In genomic region chr4:133151681-133152329, GRCh38 we compare ENCODE assay signal across 10 cellular contexts. TPM values are rescaled to one million over a fixed set of nuclear protein-coding genes. Genes with fewer than 3 reads are reported as not detected.
DNase-seq lines count a peak whose midpoint lies in the region; ATAC-seq, FAIRE-seq and TF ChIP-seq lines count a peak whose summit lies in the region.
"Had no signal": no experiment of that assay in that cellular context is flagged by ENCODE, and none has a peak within 500 bp of the region (broad histone marks: within the 10 kb centered on the region; RNA-seq: fewer than 3 reads in every experiment).

No MANE protein-coding gene starts in this region.

- H3K14ac ChIP-seq in neuronal stem cell (ENCODE audit: low read length) = no peak overlapping the region

- WGBS in neuronal stem cell (ENCODE audit: extremely low coverage in 2 of 2, insufficient read length in 2 of 2, insufficient replicate concordance in 1 of 2), 2 donors = no CpG with 5 or more reads among the region's 63 CpGs

- H3K4me1 ChIP-seq in HUES48 (ENCODE audit: control insufficient read depth, insufficient read depth, low read length) (peaks cover 41% of the 10 kb centered on the region), endothelial cell of umbilical vein (ENCODE audit: control insufficient read depth, extremely low read depth, insufficient read depth, low read length) (peaks cover 36% of the 10 kb centered on the region), neuronal stem cell (ENCODE audit: control insufficient read depth in 2 of 2, insufficient read depth in 1 of 2, low read depth in 1 of 2, low read length in 2 of 2) (peaks cover 3 to 11% of the 10 kb centered on the region in 2 donors)

- CTCF ChIA-PET in endothelial cell of umbilical vein (lab: Charles Lee) = interaction anchor here (0.6 to 3.8 kb wide), 9 partner anchors 10 to 1755 kb away, joined by 3 to 43 read pairs (median 4); no protein-coding TSS in a partner anchor

- peak overlapping the region; percentile 87 for H3K23ac ChIP-seq in neuronal stem cell (ENCODE audit: low read depth, low read length, poor library complexity)

- H4K8ac ChIP-seq in neuronal stem cell (ENCODE audit: low read depth, low read length) = no peak overlapping the region

- H3K9me3 ChIP-seq in HUES48 (ENCODE audit: control insufficient read depth, insufficient read depth, low read length) = no peaks in the 10 kb centered on the region
- H3K9me3 ChIP-seq in endothelial cell of umbilical vein (replicated peaks; ENCODE audit: control insufficient read depth, insufficient read depth, low read length) = no peaks in the 10 kb centered on the region
- H3K9me3 ChIP-seq in neuronal stem cell (replicated peaks in 1 of 2; ENCODE audit: control insufficient read depth in 2 of 2, insufficient read depth in 1 of 2, low read depth in 1 of 2, low read length in 2 of 2) = peaks cover 0 to 8% of the 10 kb centered on the region in 2 donors

- FAIRE-seq in endothelial cell of umbilical vein (lab: Jason Lieb, UNC) = peak; percentile 57
- FAIRE-seq: GM12878, keratinocyte had no signal

- POLR2A ChIA-PET in endothelial cell of umbilical vein (lab: Charles Lee) = no interaction called here

- no peaks in the 10 kb centered on the region for H4K20me1 ChIP-seq in endothelial cell of umbilical vein (replicated peaks; ENCODE audit: control insufficient read depth, extremely low read depth, insufficient read depth, low read length)

- no peak for TF ChIP-seq POLR2A in endothelial cell of umbilical vein (IDR thresholded peaks at IDR 0.05; ENCODE audit: low read depth, low read length)

- no peak overlapping the region for H2AK5ac ChIP-seq in neuronal stem cell (ENCODE audit: low read depth, low read length)

- H3K4me2 ChIP-seq in endothelial cell of umbilical vein (ENCODE audit: insufficient read depth, low read length) (peak overlapping the region; percentile 97), neuronal stem cell (ENCODE audit: insufficient read depth, low read length, poor library complexity, severe bottlenecking) (peak overlapping the region; percentile 90)

- H3K27me3 ChIP-seq in HUES48 (ENCODE audit: control insufficient read depth, insufficient read depth, low read length) (peaks cover 74% of the 10 kb centered on the region), endothelial cell of umbilical vein (ENCODE audit: control insufficient read depth in 2 of 2, insufficient read depth in 2 of 2, low read length in 2 of 2) (no peaks in the 10 kb centered on the region), neuronal stem cell (ENCODE audit: control insufficient read depth in 3 of 3, insufficient read depth in 3 of 3, low read depth in 1 of 3, low read length in 3 of 3) (peaks cover 0 to 51% (median 9%) of the 10 kb centered on the region in 3 experiments)

- no peaks in the 10 kb centered on the region for H3K36me3 ChIP-seq in HUES48 (ENCODE audit: control insufficient read depth, insufficient read depth, low read length)
- peaks cover 0 to 3% of the 10 kb centered on the region in 2 experiments for H3K36me3 ChIP-seq in endothelial cell of umbilical vein (ENCODE audit: control insufficient read depth in 2 of 2, extremely low read depth in 1 of 2, insufficient read depth in 2 of 2, low read length in 2 of 2)
- H3K36me3 ChIP-seq in neuronal stem cell (replicated peaks in 1 of 2; ENCODE audit: control insufficient read depth in 2 of 2, insufficient read depth in 2 of 2, low read length in 2 of 2) = no peaks in the 10 kb centered on the region

- TF ChIP-seq CTCF in AG09309 (IDR thresholded peaks at IDR 0.05; ENCODE audit: control insufficient read depth, insufficient read depth, low read depth, low read length, missing control alignments) = peak; percentile 1
- peak; percentile 53 to 81 for TF ChIP-seq CTCF in endothelial cell of umbilical vein (IDR thresholded peaks at IDR 0.05; ENCODE audit: extremely low read depth in 1 of 2, insufficient read depth in 1 of 2, low read depth in 1 of 2, low read length in 2 of 2)

- H3K27ac ChIP-seq in HUES48 (ENCODE audit: low read depth, low read length) (peak overlapping the region; percentile 35), endothelial cell of umbilical vein (ENCODE audit: insufficient read depth, low read depth, low read length) (peak overlapping the region; percentile 40), neuronal stem cell (replicated peaks; ENCODE audit: low read length) (no peak overlapping the region)

- H4K91ac ChIP-seq in neuronal stem cell (ENCODE audit: low read depth, low read length, poor library complexity) = no peak overlapping the region

- ATAC-seq in GM18870 (IDR thresholded peaks at IDR 0.05; ENCODE audit: unreplicated experiment) = no peak
- ATAC-seq: GM12878 had no signal

- H3K4ac ChIP-seq in neuronal stem cell (ENCODE audit: low read length) = no peak overlapping the region

- peak overlapping the region; percentile 62 for H2BK120ac ChIP-seq in neuronal stem cell (ENCODE audit: low read depth, low read length)

- peak overlapping the region; percentile 78 for H3K18ac ChIP-seq in neuronal stem cell (ENCODE audit: low read length)

- intact Hi-C loops in endothelial cell of umbilical vein (cut with micrococcal nuclease) = loop anchor here (10.0 kb wide), 1 partner anchor 1473 kb away; no protein-coding TSS in a partner anchor

- peaks cover 54% of the 10 kb centered on the region for H3K79me2 ChIP-seq in endothelial cell of umbilical vein (ENCODE audit: control insufficient read depth, insufficient read depth, low read length)

- H2BK15ac ChIP-seq in neuronal stem cell (ENCODE audit: low read length) = peak overlapping the region; percentile 72

- H2AFZ ChIP-seq in endothelial cell of umbilical vein (ENCODE audit: low read depth, low read length) (peak overlapping the region; percentile 86), neuronal stem cell (ENCODE audit: low read length) (peak overlapping the region; percentile 94)

- in situ Hi-C loops in ACHN (cut with HindIII; ENCODE audit: low pct_ligation_motif_present, low pct_unique_long_range_greater_than_20kb, low sequenced_read_pairs) = no loop called here

- H2BK5ac ChIP-seq in neuronal stem cell (ENCODE audit: low read length) = peak overlapping the region; percentile 67

- H3K4me3 ChIP-seq in AG09309 (ENCODE audit: control insufficient read depth, low read depth, low read length) (no peak overlapping the region; the same call in 1 of the 2 replicates), HUES48 (ENCODE audit: low read depth, low read length) (peak overlapping the region; percentile 69), endothelial cell of umbilical vein (replicated peaks in 1 of 3; ENCODE audit: insufficient read depth in 1 of 3, low read depth in 1 of 3, low read length in 3 of 3) (peak overlapping the region; percentile 56 to 90 (median 67)), neuronal stem cell (ENCODE audit: low read length in 2 of 2) (peak overlapping the region; percentile 44 to 76)
- H3K4me3 ChIP-seq: GM12878 had no signal

- no peak overlapping the region for H3K9ac ChIP-seq in HUES48 (ENCODE audit: low read depth, low read length)
- H3K9ac ChIP-seq in endothelial cell of umbilical vein (replicated peaks; ENCODE audit: extremely low read depth, insufficient read depth, low read length) = peak overlapping the region; percentile 57
- peak overlapping the region; percentile 87 for H3K9ac ChIP-seq in neuronal stem cell (ENCODE audit: low read depth, low read length, poor library complexity)

- no TSS peak for BruUV-seq in endothelial cell of umbilical vein (replicated peaks; lab: Mats Ljungman, UMichigan)

- H3K79me1 ChIP-seq in neuronal stem cell (ENCODE audit: low read depth, low read length) = no peaks in the 10 kb centered on the region

- no peak overlapping the region for H2BK12ac ChIP-seq in neuronal stem cell (ENCODE audit: low read length)

- no peaks in the 10 kb centered on the region for H3K9me1 ChIP-seq in endothelial cell of umbilical vein (replicated peaks; ENCODE audit: control insufficient read depth, extremely low read depth, insufficient read depth, low read length)

- DNase-seq in AG09309 (ENCODE audit: low read depth) = no peak
- peak; percentile 73 for DNase-seq in endothelial cell of umbilical vein (ENCODE audit: low read depth, low spot score)
- DNase-seq in neuronal stem cell (ENCODE audit: low spot score) = no peak
- no peak for DNase-seq in DMS79 (lab: John Stamatoyannopoulos, UW)
- DNase-seq in NCI-H2227 treated with DMSO at 0.1 percent for 48 hours (lab: John Stamatoyannopoulos, UW) = no peak
- no peak for DNase-seq in ACHN

- dilution Hi-C loops in endothelial cell of umbilical vein (cut with MboI; ENCODE audit: extremely low pct_ligation_motif_present, low sequenced_read_pairs) = no loop called here

TF ChIP-seq in endothelial cell of umbilical vein, 7 proteins besides CTCF, POLR2A, EP300 and RAD21:
- TF ChIP-seq POLR2AphosphoS5 (IDR thresholded peaks at IDR 0.05; ENCODE audit: insufficient read depth, low read depth, low read length) = no peak
- no peak for TF ChIP-seq GATA2 (IDR thresholded peaks at IDR 0.05; ENCODE audit: insufficient read depth, insufficient read length, low read depth, low read length)
- TF ChIP-seq JUN (IDR thresholded peaks at IDR 0.05; ENCODE audit: borderline replicate concordance, insufficient read depth, insufficient read length, low read depth) = no peak
- no peak for TF ChIP-seq FOS (IDR thresholded peaks at IDR 0.05; ENCODE audit: borderline replicate concordance, insufficient read depth, low read length)
- no peak for TF ChIP-seq EZH2 (IDR thresholded peaks at IDR 0.05; ENCODE audit: borderline replicate concordance, low read depth, low read length, severe bottlenecking)
- no peak for TF ChIP-seq MYC (IDR thresholded peaks at IDR 0.05; ENCODE audit: low read depth, low read length)
- TF ChIP-seq, protein P1, sequence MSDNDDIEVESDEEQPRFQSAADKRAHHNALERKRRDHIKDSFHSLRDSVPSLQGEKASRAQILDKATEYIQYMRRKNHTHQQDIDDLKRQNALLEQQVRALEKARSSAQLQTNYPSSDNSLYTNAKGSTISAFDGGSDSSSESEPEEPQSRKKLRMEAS (IDR thresholded peaks at IDR 0.05; ENCODE audit: insufficient read depth, insufficient read length) = no peak

RNA-seq across cellular contexts. Expression of gene PCDH10, which starts 2.7 kb away (rescaled TPM):
- total RNA-seq in endothelial cell of umbilical vein = 56.5 and 91.7 TPM in 2 replicates
- polyA plus RNA-seq in endothelial cell of umbilical vein = 91.0 and 100 TPM in 2 replicates
- 43.1 and 52.3 TPM in 2 replicates for polyA plus RNA-seq in endothelial cell of umbilical vein (2011; cell fraction: cytosol; rRNA removed)
- polyA plus RNA-seq in endothelial cell of umbilical vein (2011; cell fraction: nucleus; rRNA removed) = 108 and 116 TPM in 2 replicates
- polyA plus RNA-seq in endothelial cell of umbilical vein (2012) = 36.4 and 39.3 TPM in 2 replicates
- 198 and 205 TPM in 2 replicates for polyA minus RNA-seq in endothelial cell of umbilical vein
- 2.3 TPM for polyA minus RNA-seq in endothelial cell of umbilical vein (2011; cell fraction: cytosol; rRNA and poly(A)+ RNA removed)
- 216 and 263 TPM in 2 replicates for polyA minus RNA-seq in endothelial cell of umbilical vein (2011; cell fraction: nucleus; rRNA and poly(A)+ RNA removed)
- 1.2 TPM for polyA plus RNA-seq in neuronal stem cell (2013, experiment 1 of 2)
- 1.1 TPM for polyA plus RNA-seq in neuronal stem cell (2013, experiment 2 of 2)
- total RNA-seq: GM12878 had no signal
- polyA plus RNA-seq: keratinocyte had no signal
